ENCODE assay signal across 20 cellular contexts in genomic region chr20:48454721-48455490, GRCh38.
"Had no signal": no experiment of that assay in that cellular context is flagged by ENCODE, and none has a peak within 500 bp of the region (broad histone marks: within the 10 kb centered on the region; RNA-seq: fewer than 3 reads in every experiment).

No MANE protein-coding gene starts in this region.

- H3K27me3 ChIP-seq: body of pancreas, cardiac muscle cell had no signal

- H3K4me3 ChIP-seq: body of pancreas, cardiac muscle cell, esophagus squamous epithelium, gastrocnemius medialis, heart left ventricle, spleen had no signal

- FAIRE-seq: islet of Langerhans had no signal

- H3K4me1 ChIP-seq: body of pancreas, gastrocnemius medialis, heart left ventricle, spleen had no signal

- H3K36me3 ChIP-seq: cardiac muscle cell, esophagus squamous epithelium, gastrocnemius medialis, heart left ventricle, spleen had no signal

- H3K27ac ChIP-seq: body of pancreas, cardiac muscle cell, esophagus squamous epithelium, gastrocnemius medialis, heart left ventricle, spleen, VCaP had no signal

- H3K9me3 ChIP-seq: body of pancreas, esophagus squamous epithelium, gastrocnemius medialis, heart left ventricle, spleen had no signal

- ATAC-seq: activated CD4-positive, CD25-positive, alpha-beta regulatory T cell treated with anti-CD3 and anti-CD28 coated beads, Interleukin-2, amount 50 U/mL, for 24 hours; activated CD8-positive, alpha-beta T cell treated with anti-CD3 and anti-CD28 coated beads, Interleukin-2, amount 10 ng/mL, durations not matched to agents 7 days and 5 days; body of pancreas; gastrocnemius medialis; heart left ventricle; left ventricle myocardium superior; natural killer cell treated with Interleukin-12 subunit alpha and Interleukin-12 subunit beta and Interleukin-15 and Interleukin-18, amount 100 ng/mL, for 72 hours had no signal

- DNase-seq: activated CD4-positive, alpha-beta T cell treated with anti-CD3 and anti-CD28 coated beads, Interleukin-2, amount 10 ng/mL, durations not matched to agents 7 days and 5 days; activated CD8-positive, alpha-beta T cell treated with anti-CD3 and anti-CD28 coated beads, Interleukin-2, amount 10 ng/mL, durations not matched to agents 7 days and 5 days; activated gamma-delta T cell; body of pancreas; cortex of kidney; endodermal cell; esophagus squamous epithelium; gastrocnemius medialis; left ventricle myocardium superior; nucleus accumbens; posterior cingulate gyrus; spleen; stimulated activated CD4-positive, alpha-beta T cell treated with anti-CD3 and anti-CD28 coated beads, Interleukin-4, amount 100 ng/mL, for 1 hour; stimulated activated naive CD4-positive, alpha-beta T cell treated with Interleukin-2 at 50 U/mL for 16 hours had no signal
